1 cellular context compared by ENCODE assay signal in genomic region chr1:11719313-11720032, GRCh38.
TF ChIP-seq lines count a peak whose summit lies in the region.

No MANE protein-coding gene starts in this region.

TF ChIP-seq in HepG2, 621 proteins besides CTCF, POLR2A, EP300 and RAD21 (continued from another document and continues in another):
- no peak for TF ChIP-seq KLF15 (CRISPR knock-in tag; IDR thresholded peaks at IDR 0.05; ENCODE audit: borderline replicate concordance)
- no peak for TF ChIP-seq SIX1 (CRISPR knock-in tag; IDR thresholded peaks at IDR 0.05; ENCODE audit: borderline replicate concordance)
- TF ChIP-seq KDM2A (CRISPR knock-in tag; IDR thresholded peaks at IDR 0.05; ENCODE audit: borderline replicate concordance, low read depth), result no peak
- TF ChIP-seq MXI1 (IDR thresholded peaks at IDR 0.05; ENCODE audit: borderline replicate concordance, low read depth, low read length), result no peak
- no peak for TF ChIP-seq BHLHE40 (IDR thresholded peaks at IDR 0.05; ENCODE audit: low read length)
- TF ChIP-seq KLF13 (CRISPR knock-in tag; IDR thresholded peaks at IDR 0.05), result no peak
- TF ChIP-seq JUNB (CRISPR knock-in tag; IDR thresholded peaks at IDR 0.05; ENCODE audit: borderline replicate concordance), result no peak
- TF ChIP-seq ARNTL (CRISPR knock-in tag; IDR thresholded peaks at IDR 0.05), result no peak
- TF ChIP-seq SMARCE1 (IDR thresholded peaks at IDR 0.05; ENCODE audit: borderline replicate concordance), result no peak
- TF ChIP-seq ZC3H13 (CRISPR knock-in tag; IDR thresholded peaks at IDR 0.05), result no peak
- TF ChIP-seq ZFP36L2 (CRISPR knock-in tag; IDR thresholded peaks at IDR 0.05), result no peak
- TF ChIP-seq, protein P1, sequence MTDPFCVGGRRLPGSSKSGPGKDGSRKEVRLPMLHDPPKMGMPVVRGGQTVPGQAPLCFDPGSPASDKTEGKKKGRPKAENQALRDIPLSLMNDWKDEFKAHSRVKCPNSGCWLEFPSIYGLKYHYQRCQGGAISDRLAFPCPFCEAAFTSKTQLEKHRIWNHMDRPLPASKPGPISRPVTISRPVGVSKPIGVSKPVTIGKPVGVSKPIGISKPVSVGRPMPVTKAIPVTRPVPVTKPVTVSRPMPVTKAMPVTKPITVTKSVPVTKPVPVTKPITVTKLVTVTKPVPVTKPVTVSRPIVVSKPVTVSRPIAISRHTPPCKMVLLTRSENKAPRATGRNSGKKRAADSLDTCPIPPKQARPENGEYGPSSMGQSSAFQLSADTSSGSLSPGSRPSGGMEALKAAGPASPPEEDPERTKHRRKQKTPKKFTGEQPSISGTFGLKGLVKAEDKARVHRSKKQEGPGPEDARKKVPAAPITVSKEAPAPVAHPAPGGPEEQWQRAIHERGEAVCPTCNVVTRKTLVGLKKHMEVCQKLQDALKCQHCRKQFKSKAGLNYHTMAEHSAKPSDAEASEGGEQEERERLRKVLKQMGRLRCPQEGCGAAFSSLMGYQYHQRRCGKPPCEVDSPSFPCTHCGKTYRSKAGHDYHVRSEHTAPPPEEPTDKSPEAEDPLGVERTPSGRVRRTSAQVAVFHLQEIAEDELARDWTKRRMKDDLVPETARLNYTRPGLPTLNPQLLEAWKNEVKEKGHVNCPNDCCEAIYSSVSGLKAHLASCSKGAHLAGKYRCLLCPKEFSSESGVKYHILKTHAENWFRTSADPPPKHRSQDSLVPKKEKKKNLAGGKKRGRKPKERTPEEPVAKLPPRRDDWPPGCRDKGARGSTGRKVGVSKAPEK (CRISPR knock-in tag; IDR thresholded peaks at IDR 0.05; ENCODE audit: borderline replicate concordance), result no peak
- no peak for TF ChIP-seq ZNF775 (CRISPR knock-in tag; IDR thresholded peaks at IDR 0.05; ENCODE audit: borderline replicate concordance)
- TF ChIP-seq SRSF1 (optimal IDR thresholded peaks at IDR 0.05; ENCODE audit: low read depth, low read length), result no peak
- TF ChIP-seq ZNF83 (CRISPR knock-in tag; IDR thresholded peaks at IDR 0.05; ENCODE audit: borderline replicate concordance), result no peak
- peak; percentile 35; the same call in 1 of the 2 replicates for TF ChIP-seq MTF2 (CRISPR knock-in tag; IDR thresholded peaks at IDR 0.05; ENCODE audit: borderline replicate concordance)
- TF ChIP-seq ZNF572 (CRISPR knock-in tag; IDR thresholded peaks at IDR 0.05), result no peak
- TF ChIP-seq KAT7 (CRISPR knock-in tag; IDR thresholded peaks at IDR 0.05; ENCODE audit: borderline replicate concordance), result no peak
- TF ChIP-seq GABPA (IDR thresholded peaks at IDR 0.05; ENCODE audit: low read depth, low read length), result no peak
- no peak for TF ChIP-seq GABPA (CRISPR knock-in tag; IDR thresholded peaks at IDR 0.05; ENCODE audit: low read depth)
- TF ChIP-seq ZNF564 (CRISPR knock-in tag; IDR thresholded peaks at IDR 0.05), result no peak; the same call in 1 of the 2 replicates
- peak; percentile 7 for TF ChIP-seq TEAD3 (CRISPR knock-in tag; optimal IDR thresholded peaks at IDR 0.05; ENCODE audit: borderline replicate concordance)
- TF ChIP-seq, protein P2, sequence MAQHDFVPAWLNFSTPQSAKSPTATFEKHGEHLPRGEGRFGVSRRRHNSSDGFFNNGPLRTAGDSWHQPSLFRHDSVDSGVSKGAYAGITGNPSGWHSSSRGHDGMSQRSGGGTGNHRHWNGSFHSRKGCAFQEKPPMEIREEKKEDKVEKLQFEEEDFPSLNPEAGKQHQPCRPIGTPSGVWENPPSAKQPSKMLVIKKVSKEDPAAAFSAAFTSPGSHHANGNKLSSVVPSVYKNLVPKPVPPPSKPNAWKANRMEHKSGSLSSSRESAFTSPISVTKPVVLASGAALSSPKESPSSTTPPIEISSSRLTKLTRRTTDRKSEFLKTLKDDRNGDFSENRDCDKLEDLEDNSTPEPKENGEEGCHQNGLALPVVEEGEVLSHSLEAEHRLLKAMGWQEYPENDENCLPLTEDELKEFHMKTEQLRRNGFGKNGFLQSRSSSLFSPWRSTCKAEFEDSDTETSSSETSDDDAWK (CRISPR knock-in tag; IDR thresholded peaks at IDR 0.05), result no peak
- no peak for TF ChIP-seq DMTF1 (CRISPR knock-in tag; IDR thresholded peaks at IDR 0.05)
- TF ChIP-seq ZNF619 (CRISPR knock-in tag; IDR thresholded peaks at IDR 0.05), result peak; percentile 17; the same call in 1 of the 2 replicates
- no peak for TF ChIP-seq DMAP1 (CRISPR knock-in tag; IDR thresholded peaks at IDR 0.05)
- TF ChIP-seq, protein P3, sequence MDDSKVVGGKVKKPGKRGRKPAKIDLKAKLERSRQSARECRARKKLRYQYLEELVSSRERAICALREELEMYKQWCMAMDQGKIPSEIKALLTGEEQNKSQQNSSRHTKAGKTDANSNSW (CRISPR knock-in tag; IDR thresholded peaks at IDR 0.05; ENCODE audit: borderline replicate concordance), result no peak
- no peak for TF ChIP-seq KLF6 (CRISPR knock-in tag; IDR thresholded peaks at IDR 0.05)
- TF ChIP-seq, protein P4, sequence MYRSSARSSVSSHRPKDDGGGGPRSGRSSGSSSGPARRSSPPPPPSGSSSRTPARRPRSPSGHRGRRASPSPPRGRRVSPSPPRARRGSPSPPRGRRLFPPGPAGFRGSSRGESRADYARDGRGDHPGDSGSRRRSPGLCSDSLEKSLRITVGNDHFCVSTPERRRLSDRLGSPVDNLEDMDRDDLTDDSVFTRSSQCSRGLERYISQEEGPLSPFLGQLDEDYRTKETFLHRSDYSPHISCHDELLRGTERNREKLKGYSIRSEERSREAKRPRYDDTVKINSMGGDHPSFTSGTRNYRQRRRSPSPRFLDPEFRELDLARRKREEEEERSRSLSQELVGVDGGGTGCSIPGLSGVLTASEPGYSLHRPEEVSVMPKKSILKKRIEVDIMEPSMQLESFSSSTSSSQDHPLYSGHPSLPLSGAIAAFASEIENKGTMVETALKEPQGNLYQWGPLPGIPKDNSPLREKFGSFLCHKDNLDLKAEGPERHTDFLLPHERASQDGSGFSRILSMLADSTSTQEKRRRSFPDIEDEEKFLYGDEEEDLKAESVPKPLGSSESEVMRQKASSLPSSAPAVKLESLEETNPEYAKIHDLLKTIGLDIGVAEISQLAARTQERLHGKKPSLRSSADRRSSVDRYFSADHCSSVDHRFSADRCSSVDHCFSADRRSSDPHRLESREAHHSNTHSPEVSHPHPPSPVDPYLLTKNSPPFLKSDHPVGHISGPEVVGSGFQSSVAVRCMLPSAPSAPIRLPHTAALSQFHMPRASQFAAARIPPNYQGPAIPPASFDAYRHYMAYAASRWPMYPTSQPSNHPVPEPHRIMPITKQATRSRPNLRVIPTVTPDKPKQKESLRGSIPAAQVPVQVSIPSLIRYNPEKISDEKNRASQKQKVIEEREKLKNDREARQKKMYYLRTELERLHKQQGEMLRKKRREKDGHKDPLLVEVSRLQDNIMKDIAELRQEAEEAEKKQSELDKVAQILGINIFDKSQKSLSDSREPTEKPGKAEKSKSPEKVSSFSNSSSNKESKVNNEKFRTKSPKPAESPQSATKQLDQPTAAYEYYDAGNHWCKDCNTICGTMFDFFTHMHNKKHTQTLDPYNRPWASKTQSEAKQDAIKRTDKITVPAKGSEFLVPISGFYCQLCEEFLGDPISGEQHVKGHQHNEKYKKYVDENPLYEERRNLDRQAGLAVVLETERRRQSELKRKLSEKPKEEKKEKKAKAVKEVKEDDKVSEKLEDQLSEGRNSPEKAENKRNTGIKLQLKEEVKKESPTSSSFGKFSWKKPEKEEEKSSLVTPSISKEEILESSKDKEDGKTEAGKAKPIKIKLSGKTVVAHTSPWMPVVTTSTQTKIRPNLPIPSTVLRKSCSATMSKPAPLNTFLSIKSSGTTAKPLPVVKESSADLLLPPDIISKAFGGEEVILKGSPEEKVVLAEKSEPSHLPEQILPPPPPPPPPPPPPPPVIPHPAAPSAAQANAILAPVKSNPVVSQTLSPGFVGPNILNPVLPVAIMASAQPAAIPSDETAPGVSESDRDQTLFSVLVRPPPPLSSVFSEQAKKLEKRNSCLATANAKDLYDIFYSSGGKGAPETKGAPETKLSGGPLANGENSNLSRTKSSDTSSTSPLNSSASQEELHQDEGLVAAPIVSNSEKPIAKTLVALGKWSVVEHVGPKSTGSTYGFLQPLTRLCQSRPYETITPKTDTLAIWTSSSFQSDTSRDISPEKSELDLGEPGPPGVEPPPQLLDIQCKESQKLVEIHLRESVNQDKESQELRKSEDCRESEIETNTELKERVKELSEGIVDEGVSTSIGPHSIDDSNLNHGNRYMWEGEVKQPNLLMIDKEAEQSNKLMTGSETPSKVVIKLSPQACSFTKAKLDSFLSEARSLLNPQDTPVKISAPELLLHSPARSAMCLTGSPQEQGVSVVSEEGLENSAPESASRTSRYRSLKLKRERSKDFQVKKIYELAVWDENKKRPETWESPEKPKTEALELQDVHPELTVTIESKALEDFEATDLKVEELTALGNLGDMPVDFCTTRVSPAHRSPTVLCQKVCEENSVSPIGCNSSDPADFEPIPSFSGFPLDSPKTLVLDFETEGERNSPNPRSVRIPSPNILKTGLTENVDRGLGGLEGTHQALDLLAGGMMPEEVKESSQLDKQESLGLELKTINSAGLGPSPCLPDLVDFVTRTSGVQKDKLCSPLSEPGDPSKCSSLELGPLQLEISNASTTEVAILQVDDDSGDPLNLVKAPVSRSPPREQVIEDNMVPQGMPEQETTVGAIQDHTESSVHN (CRISPR knock-in tag; IDR thresholded peaks at IDR 0.05), result no peak
- no peak for TF ChIP-seq SKI (IDR thresholded peaks at IDR 0.05; ENCODE audit: partially characterized antibody)
- no peak for TF ChIP-seq ZSCAN9 (CRISPR knock-in tag; IDR thresholded peaks at IDR 0.05; ENCODE audit: borderline replicate concordance)
- TF ChIP-seq RXRB (CRISPR knock-in tag; IDR thresholded peaks at IDR 0.05; ENCODE audit: borderline replicate concordance), result no peak
- no peak for TF ChIP-seq ETV6 (CRISPR knock-in tag; conservative IDR thresholded peaks at IDR 0.05)
- no peak for TF ChIP-seq FOXO1 (CRISPR knock-in tag; IDR thresholded peaks at IDR 0.05)
- no peak for TF ChIP-seq KAT2B (IDR thresholded peaks at IDR 0.05; ENCODE audit: borderline replicate concordance, low read depth, low read length)
- TF ChIP-seq NFKB2 (CRISPR knock-in tag; IDR thresholded peaks at IDR 0.05; ENCODE audit: borderline replicate concordance), result peak; percentile 9; the same call in 1 of the 2 replicates
- TF ChIP-seq SNRNP70 (IDR thresholded peaks at IDR 0.05; ENCODE audit: low read depth, low read length), result no peak
- TF ChIP-seq PAXIP1 (CRISPR knock-in tag; conservative IDR thresholded peaks at IDR 0.05), result 0 out of 2 replicates have a peak, but pooled peaks have one; percentile 19
- peak; percentile 28; the same call in 1 of the 2 replicates for TF ChIP-seq SALL1 (CRISPR knock-in tag; IDR thresholded peaks at IDR 0.05)
- no peak for TF ChIP-seq FOXA1 (IDR thresholded peaks at IDR 0.05)
- peak; percentile 3; the same call in 1 of the 2 replicates for TF ChIP-seq FOXA1 (CRISPR knock-in tag; IDR thresholded peaks at IDR 0.05)
- TF ChIP-seq FOXC1 (CRISPR knock-in tag; IDR thresholded peaks at IDR 0.05; ENCODE audit: borderline replicate concordance), result no peak
- no peak for TF ChIP-seq SATB2 (CRISPR knock-in tag; IDR thresholded peaks at IDR 0.05)
- TF ChIP-seq ZNF383 (CRISPR knock-in tag; IDR thresholded peaks at IDR 0.05; ENCODE audit: borderline replicate concordance), result no peak
- TF ChIP-seq ZNF770 (CRISPR knock-in tag; IDR thresholded peaks at IDR 0.05), result 0 out of 2 replicates have a peak, but pooled peaks have one; percentile 27
- no peak for TF ChIP-seq ZSCAN20 (CRISPR knock-in tag; IDR thresholded peaks at IDR 0.05; ENCODE audit: borderline replicate concordance)
- TF ChIP-seq PCBP1 (IDR thresholded peaks at IDR 0.05; ENCODE audit: borderline replicate concordance, low read depth, low read length), result no peak
